2 cellular contexts compared by ENCODE assay signal in genomic region chr19:18144906-18145305, GRCh38.
TF ChIP-seq lines count a peak whose summit lies in the region.

No MANE protein-coding gene starts in this region.

TF ChIP-seq in WTC11, 78 proteins besides CTCF, POLR2A, EP300 and RAD21:
- TF ChIP-seq ETV6 (CRISPR knock-in tag; IDR thresholded peaks at IDR 0.05) (no peak), TEAD1 (CRISPR knock-in tag; IDR thresholded peaks at IDR 0.05) (no peak), CBFB (CRISPR knock-in tag; IDR thresholded peaks at IDR 0.05; ENCODE audit: low read depth) (no peak), HMGXB4 (CRISPR knock-in tag; IDR thresholded peaks at IDR 0.05) (no peak), NFE2L1 (CRISPR knock-in tag; IDR thresholded peaks at IDR 0.05) (no peak), NR2C2 (CRISPR knock-in tag; IDR thresholded peaks at IDR 0.05) (no peak)
- TF ChIP-seq, protein P1, sequence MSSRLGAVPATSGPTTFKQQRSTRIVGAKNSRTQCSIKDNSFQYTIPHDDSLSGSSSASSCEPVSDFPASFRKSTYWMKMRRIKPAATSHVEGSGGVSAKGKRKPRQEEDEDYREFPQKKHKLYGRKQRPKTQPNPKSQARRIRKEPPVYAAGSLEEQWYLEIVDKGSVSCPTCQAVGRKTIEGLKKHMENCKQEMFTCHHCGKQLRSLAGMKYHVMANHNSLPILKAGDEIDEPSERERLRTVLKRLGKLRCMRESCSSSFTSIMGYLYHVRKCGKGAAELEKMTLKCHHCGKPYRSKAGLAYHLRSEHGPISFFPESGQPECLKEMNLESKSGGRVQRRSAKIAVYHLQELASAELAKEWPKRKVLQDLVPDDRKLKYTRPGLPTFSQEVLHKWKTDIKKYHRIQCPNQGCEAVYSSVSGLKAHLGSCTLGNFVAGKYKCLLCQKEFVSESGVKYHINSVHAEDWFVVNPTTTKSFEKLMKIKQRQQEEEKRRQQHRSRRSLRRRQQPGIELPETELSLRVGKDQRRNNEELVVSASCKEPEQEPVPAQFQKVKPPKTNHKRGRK (CRISPR knock-in tag; IDR thresholded peaks at IDR 0.05; ENCODE audit: borderline replicate concordance) = no peak

TF ChIP-seq in H1, 55 proteins besides CTCF, POLR2A, EP300 and RAD21:
- TF ChIP-seq TBP (IDR thresholded peaks at IDR 0.05; ENCODE audit: low read depth, low read length) (no peak), CBX5 (IDR thresholded peaks at IDR 0.05; ENCODE audit: low read depth, low read length) (no peak), POLR2AphosphoS5 (IDR thresholded peaks at IDR 0.05; ENCODE audit: low read depth, low read length) (no peak), GABPA (IDR thresholded peaks at IDR 0.05; ENCODE audit: borderline replicate concordance, insufficient read depth, low read length) (no peak), ATF2 (IDR thresholded peaks at IDR 0.05; ENCODE audit: low read length) (no peak), SIX5 (IDR thresholded peaks at IDR 0.05; ENCODE audit: low read depth, low read length) (no peak), POU5F1 (IDR thresholded peaks at IDR 0.05; ENCODE audit: low read depth, low read length) (no peak), TAF7 (optimal IDR thresholded peaks at IDR 0.05; ENCODE audit: borderline replicate concordance, low read depth, low read length) (no peak), PHF8 (conservative IDR thresholded peaks at IDR 0.05; ENCODE audit: low read depth, low read length) (no peak), RBBP5 (IDR thresholded peaks at IDR 0.05; ENCODE audit: borderline replicate concordance, low read depth, low read length) (no peak), RNF2 (IDR thresholded peaks at IDR 0.05; ENCODE audit: borderline replicate concordance, low read depth, low read length, missing control alignments, poor library complexity, severe bottlenecking) (no peak), KDM4A (IDR thresholded peaks at IDR 0.05; ENCODE audit: low read depth, low read length, severe bottlenecking) (no peak)
